In the genomic region with DNA sequence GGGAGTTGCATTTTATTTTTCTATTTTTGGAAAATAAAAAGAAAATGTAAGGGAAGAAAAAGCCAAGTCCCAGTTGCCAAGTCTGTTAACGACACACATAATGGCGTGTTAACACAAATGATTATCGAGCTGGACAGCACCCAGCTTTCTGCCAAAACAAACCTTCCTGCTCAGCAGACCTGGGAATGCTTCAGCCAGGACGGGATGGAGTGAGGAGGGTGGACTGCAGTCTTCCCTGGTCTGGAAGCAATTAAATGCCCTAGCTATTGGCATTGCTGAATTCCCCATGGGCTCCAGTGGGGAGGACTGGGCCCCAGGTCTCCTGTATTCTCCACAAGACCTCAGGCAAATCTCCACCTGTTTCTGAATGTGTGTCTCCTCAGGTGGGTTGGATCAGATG, we compare ENCODE assay signal across 25 cellular contexts.
DNase-seq lines count a peak whose midpoint lies in the region; ATAC-seq and TF ChIP-seq lines count a peak whose summit lies in the region.
"Had no signal": no experiment of that assay in that cellular context is flagged by ENCODE, and none has a peak within 500 bp of the region (broad histone marks: within the 10 kb centered on the region; RNA-seq: fewer than 3 reads in every experiment).

No MANE protein-coding gene starts in this region.

- H3K4me2 ChIP-seq in SK-N-SH (no peak overlapping the region), PC-3 (ENCODE audit: low read length) (no peak overlapping the region)
- H3K4me2 ChIP-seq: BLaER1 treated with 17β-estradiol and CSF1 and Interleukin-3, amounts not matched to agents 10 nM and 100 nM; PC-9 had no signal

- H3K9me3 ChIP-seq in SK-N-SH (0 out of 2 replicates have a peak, but pooled peaks cover 4% of the 10 kb centered on the region), vagina (no peaks in the 10 kb centered on the region), PC-3 (ENCODE audit: low read length) (0 out of 2 replicates have a peak, but pooled peaks cover 6% of the 10 kb centered on the region)

- TF ChIP-seq RAD21 in SK-N-SH (IDR thresholded peaks at IDR 0.05; ENCODE audit: low read length): no peak

- H4K20me1 ChIP-seq in SK-N-SH (ENCODE audit: insufficient read depth) (no peaks in the 10 kb centered on the region), PC-3 (ENCODE audit: low read length) (no peaks in the 10 kb centered on the region)
- H4K20me1 ChIP-seq: BLaER1 treated with 17β-estradiol and CSF1 and Interleukin-3, amounts not matched to agents 10 nM and 100 nM had no signal

- H3K9me2 ChIP-seq in SK-N-SH (no peaks in the 10 kb centered on the region), PC-3 (replicated peaks; ENCODE audit: low read length) (no peaks in the 10 kb centered on the region)

- H3F3A ChIP-seq in SK-N-SH (replicated peaks; ENCODE audit: insufficient read depth) (no peaks in the 10 kb centered on the region), PC-3 (ENCODE audit: low read length, unreplicated experiment) (no peaks in the 10 kb centered on the region)

- H2AFZ ChIP-seq in SK-N-SH (ENCODE audit: low read depth) (no peak overlapping the region), PC-3 (ENCODE audit: low read length) (no peak overlapping the region)
- H2AFZ ChIP-seq: PC-9 had no signal

- H3K27me3 ChIP-seq in SK-N-SH (ENCODE audit: insufficient read depth): no peaks in the 10 kb centered on the region
- no peaks in the 10 kb centered on the region for H3K27me3 ChIP-seq in vagina
- no peaks in the 10 kb centered on the region for H3K27me3 ChIP-seq in PC-3 (ENCODE audit: low read length)
- H3K27me3 ChIP-seq: BLaER1 treated with 17β-estradiol and CSF1 and Interleukin-3, amounts not matched to agents 10 nM and 100 nM had no signal

- no peaks in the 10 kb centered on the region for H3K36me3 ChIP-seq in SK-N-SH (replicated peaks in 1 of 2; ENCODE audit: control insufficient read depth in 1 of 2, insufficient read depth in 2 of 2, low read length in 1 of 2)
- H3K36me3 ChIP-seq in vagina: no peaks in the 10 kb centered on the region
- no peaks in the 10 kb centered on the region for H3K36me3 ChIP-seq in PC-3 (ENCODE audit: low read depth, low read length)
- H3K36me3 ChIP-seq: BLaER1 treated with 17β-estradiol and CSF1 and Interleukin-3, amounts not matched to agents 10 nM and 100 nM had no signal

- CTCF ChIA-PET in SK-N-SH (lab: Yijun Ruan, JAX): interaction anchor here (1.0 to 1.7 kb wide), 2 partner anchors 1178 to 1186 kb away, joined by 3 to 7 read pairs; no protein-coding TSS in a partner anchor
- CTCF ChIA-PET in PC-3 (lab: Charles Lee): no interaction called here

- intact Hi-C loops in vagina (cut with DNase I): no loop called here
- intact Hi-C loops in PC-3 (cut with micrococcal nuclease): no loop called here

- 0 out of 4 replicates have a peak, but pooled peaks of 1 of the 2 experiments have one; percentile 26 for TF ChIP-seq EP300 in SK-N-SH (IDR thresholded peaks at IDR 0.05; ENCODE audit: borderline replicate concordance in 1 of 2, low read depth in 1 of 2, low read length in 1 of 2)

- H3K4me3 ChIP-seq in SK-N-SH (ENCODE audit: low read depth in 2 of 2, low read length in 1 of 2) (no peak overlapping the region), fibroblast of the aortic adventitia (ENCODE audit: low read depth, low read length) (no peak overlapping the region), vagina (no peak overlapping the region), PC-3 (ENCODE audit: low read length) (no peak overlapping the region)
- H3K4me3 ChIP-seq: BLaER1 treated with 17β-estradiol and CSF1 and Interleukin-3, amounts not matched to agents 10 nM and 100 nM; K562; PC-9 had no signal

- no TSS peak for BruUV-seq in PC-3 (replicated peaks; lab: Mats Ljungman, UMichigan)

- TF ChIP-seq POLR2A in vagina (IDR thresholded peaks at IDR 0.05): no peak

- no peak for ATAC-seq in PC-3
- ATAC-seq in GM21423 (IDR thresholded peaks at IDR 0.05; ENCODE audit: unreplicated experiment): no peak
- ATAC-seq: CD8-positive, alpha-beta T cell; K562; T-cell had no signal

- H3K9ac ChIP-seq in SK-N-SH: no peak overlapping the region
- no peak overlapping the region for H3K9ac ChIP-seq in PC-3 (ENCODE audit: low read length)
- H3K9ac ChIP-seq: BLaER1 treated with 17β-estradiol and CSF1 and Interleukin-3, amounts not matched to agents 10 nM and 100 nM had no signal

- H3K4me1 ChIP-seq in SK-N-SH (ENCODE audit: control insufficient read depth in 1 of 2, insufficient read depth in 2 of 2, low read depth in 1 of 2, low read length in 1 of 2): peaks cover 0 to 16% of the 10 kb centered on the region in 2 experiments; a peak in 2 of 4 replicates
- H3K4me1 ChIP-seq in vagina: peaks cover 12% of the 10 kb centered on the region
- peaks cover 11% of the 10 kb centered on the region; the same call in 1 of the 2 replicates for H3K4me1 ChIP-seq in PC-3 (ENCODE audit: insufficient read depth, low read length)
- H3K4me1 ChIP-seq: BLaER1 treated with 17β-estradiol and CSF1 and Interleukin-3, amounts not matched to agents 10 nM and 100 nM had no signal

- H3K79me2 ChIP-seq in SK-N-SH (ENCODE audit: insufficient read depth) (no peaks in the 10 kb centered on the region), PC-3 (ENCODE audit: low read length) (no peaks in the 10 kb centered on the region)

- POLR2A ChIA-PET in SK-N-SH (lab: Yijun Ruan, JAX): no interaction called here
- POLR2A ChIA-PET in PC-3 (lab: Charles Lee; ENCODE audit: unreplicated experiment): no interaction called here

- DNase-seq in NCI-H446 (lab: John Stamatoyannopoulos, UW): peak; percentile 66 to 81
- peak; percentile 33 for DNase-seq in SK-N-SH
- DNase-seq in fibroblast of the aortic adventitia (ENCODE audit: low read depth): peak; percentile 82
- no peak for DNase-seq in vagina (ENCODE audit: extremely low spot score in 2 of 2)
- DNase-seq in mucosa of gallbladder (ENCODE audit: low spot score): no peak
- no peak for DNase-seq in iPS-NIHi11 (ENCODE audit: low spot score)
- no peak for DNase-seq in PC-3
- DNase-seq: Calu3; CD8-positive, alpha-beta T cell; DMS153; GDM1; H7; HFFc6; MM.1S; NCI-H1048; NCI-H1417 treated with DMSO at 0.1 percent for 48 hours; NCI-H187 treated with DMSO at 0.1 percent for 48 hours; NCI-H2227 treated with DMSO at 0.1 percent for 48 hours; NCI-H524; PC-9; SIG-M5; T-cell had no signal

- no peak for TF ChIP-seq CTCF in SK-N-SH (IDR thresholded peaks at IDR 0.05)
- no peak for TF ChIP-seq CTCF in fibroblast of the aortic adventitia (IDR thresholded peaks at IDR 0.05; ENCODE audit: insufficient read depth, low read length)
- TF ChIP-seq CTCF in vagina (IDR thresholded peaks at IDR 0.05): no peak
- no peak for TF ChIP-seq CTCF in PC-3 (conservative IDR thresholded peaks at IDR 0.05; ENCODE audit: low read depth, low read length)

- H3K27ac ChIP-seq in SK-N-SH (ENCODE audit: low read depth in 2 of 2, low read length in 1 of 2) (peak overlapping the region in 1 of 2 experiments; percentile 89; a peak in 2 of 4 replicates), vagina (peak overlapping the region; percentile 78), PC-3 (ENCODE audit: low read length) (no peak overlapping the region)
- H3K27ac ChIP-seq: BLaER1 treated with 17β-estradiol and CSF1 and Interleukin-3, amounts not matched to agents 10 nM and 100 nM; PC-9 had no signal

- 50% methylated on average over 4 of the region's 4 CpGs for WGBS in SK-N-SH (ENCODE audit: low lambda C conversion rate)

TF ChIP-seq in SK-N-SH, 30 proteins besides CTCF, POLR2A, EP300 and RAD21:
- TF ChIP-seq, protein P1, sequence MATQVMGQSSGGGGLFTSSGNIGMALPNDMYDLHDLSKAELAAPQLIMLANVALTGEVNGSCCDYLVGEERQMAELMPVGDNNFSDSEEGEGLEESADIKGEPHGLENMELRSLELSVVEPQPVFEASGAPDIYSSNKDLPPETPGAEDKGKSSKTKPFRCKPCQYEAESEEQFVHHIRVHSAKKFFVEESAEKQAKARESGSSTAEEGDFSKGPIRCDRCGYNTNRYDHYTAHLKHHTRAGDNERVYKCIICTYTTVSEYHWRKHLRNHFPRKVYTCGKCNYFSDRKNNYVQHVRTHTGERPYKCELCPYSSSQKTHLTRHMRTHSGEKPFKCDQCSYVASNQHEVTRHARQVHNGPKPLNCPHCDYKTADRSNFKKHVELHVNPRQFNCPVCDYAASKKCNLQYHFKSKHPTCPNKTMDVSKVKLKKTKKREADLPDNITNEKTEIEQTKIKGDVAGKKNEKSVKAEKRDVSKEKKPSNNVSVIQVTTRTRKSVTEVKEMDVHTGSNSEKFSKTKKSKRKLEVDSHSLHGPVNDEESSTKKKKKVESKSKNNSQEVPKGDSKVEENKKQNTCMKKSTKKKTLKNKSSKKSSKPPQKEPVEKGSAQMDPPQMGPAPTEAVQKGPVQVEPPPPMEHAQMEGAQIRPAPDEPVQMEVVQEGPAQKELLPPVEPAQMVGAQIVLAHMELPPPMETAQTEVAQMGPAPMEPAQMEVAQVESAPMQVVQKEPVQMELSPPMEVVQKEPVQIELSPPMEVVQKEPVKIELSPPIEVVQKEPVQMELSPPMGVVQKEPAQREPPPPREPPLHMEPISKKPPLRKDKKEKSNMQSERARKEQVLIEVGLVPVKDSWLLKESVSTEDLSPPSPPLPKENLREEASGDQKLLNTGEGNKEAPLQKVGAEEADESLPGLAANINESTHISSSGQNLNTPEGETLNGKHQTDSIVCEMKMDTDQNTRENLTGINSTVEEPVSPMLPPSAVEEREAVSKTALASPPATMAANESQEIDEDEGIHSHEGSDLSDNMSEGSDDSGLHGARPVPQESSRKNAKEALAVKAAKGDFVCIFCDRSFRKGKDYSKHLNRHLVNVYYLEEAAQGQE (IDR thresholded peaks at IDR 0.05; ENCODE audit: low read depth, low read length): peak; percentile 45; the same call in 1 of the 2 replicates
- TF ChIP-seq RCOR1 (IDR thresholded peaks at IDR 0.05; ENCODE audit: low read length): no peak
- TF ChIP-seq TCF12 (IDR thresholded peaks at IDR 0.05): peak; percentile 20; the same call in 1 of the 2 replicates
- TF ChIP-seq MXI1 (IDR thresholded peaks at IDR 0.05; ENCODE audit: low read depth, low read length): no peak

Comparison
In these comparisons a context has a peak if more than half of its experiments do, and no peak if none do; other contexts are left out.
1. DNase-seq: peak in NCI-H446 (2 of 2), SK-N-SH (single experiment) and fibroblast of the aortic adventitia (single experiment); none in vagina (0 of 2), mucosa of gallbladder (single experiment), iPS-NIHi11 (single experiment) and PC-3 (single experiment).